In the genomic region with DNA sequence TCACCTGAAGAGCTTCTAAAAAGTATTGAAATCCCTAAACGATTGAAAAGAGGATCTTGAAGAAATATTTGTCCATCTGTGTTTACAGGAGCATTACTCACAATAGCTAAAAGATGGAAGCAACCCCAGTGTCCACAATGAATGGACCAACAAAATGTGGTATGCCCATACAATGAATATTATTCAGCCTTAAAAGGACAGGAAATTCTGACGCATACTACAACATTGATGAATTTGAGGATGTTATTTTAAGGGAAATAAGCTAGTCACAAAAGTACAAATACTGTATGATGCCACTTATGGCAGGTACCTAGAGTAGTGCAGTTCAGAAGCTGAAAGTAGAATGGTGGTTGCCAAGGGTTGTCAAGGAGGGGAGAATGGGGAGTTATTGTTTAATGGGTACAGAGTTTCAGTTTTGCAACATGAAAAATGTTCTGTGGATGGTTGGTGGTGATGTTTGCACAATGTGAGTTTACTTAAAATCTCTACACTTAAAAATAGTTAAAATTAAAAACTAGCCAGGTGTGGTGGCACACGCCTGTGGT, we compare ENCODE assay signal across 3 cellular contexts.
TF ChIP-seq lines count a peak whose summit lies in the region.

No MANE protein-coding gene starts in this region.

TF ChIP-seq in liver, 16 proteins besides CTCF, POLR2A, EP300 and RAD21:
- TF ChIP-seq, protein P1, sequence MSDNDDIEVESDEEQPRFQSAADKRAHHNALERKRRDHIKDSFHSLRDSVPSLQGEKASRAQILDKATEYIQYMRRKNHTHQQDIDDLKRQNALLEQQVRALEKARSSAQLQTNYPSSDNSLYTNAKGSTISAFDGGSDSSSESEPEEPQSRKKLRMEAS (IDR thresholded peaks at IDR 0.05), result no peak
- TF ChIP-seq FOXA2 (IDR thresholded peaks at IDR 0.05), result no peak
- no peak for TF ChIP-seq JUND (IDR thresholded peaks at IDR 0.05)
- no peak for TF ChIP-seq HNF4A (conservative IDR thresholded peaks at IDR 0.05)
- TF ChIP-seq FOXA1 (IDR thresholded peaks at IDR 0.05), result no peak
- TF ChIP-seq, protein P2, sequence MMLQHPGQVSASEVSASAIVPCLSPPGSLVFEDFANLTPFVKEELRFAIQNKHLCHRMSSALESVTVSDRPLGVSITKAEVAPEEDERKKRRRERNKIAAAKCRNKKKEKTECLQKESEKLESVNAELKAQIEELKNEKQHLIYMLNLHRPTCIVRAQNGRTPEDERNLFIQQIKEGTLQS (IDR thresholded peaks at IDR 0.05), result no peak
- TF ChIP-seq NR2F2 (IDR thresholded peaks at IDR 0.05), result no peak
- TF ChIP-seq EGR1 (IDR thresholded peaks at IDR 0.05; ENCODE audit: low read depth in 2 of 2), result no peak
- no peak for TF ChIP-seq RXRA (IDR thresholded peaks at IDR 0.05)
- TF ChIP-seq SP1 (IDR thresholded peaks at IDR 0.05), result no peak
- TF ChIP-seq HNF4G (IDR thresholded peaks at IDR 0.05), result no peak
- TF ChIP-seq TAF1 (conservative IDR thresholded peaks at IDR 0.05), result no peak
- TF ChIP-seq YY1 (IDR thresholded peaks at IDR 0.05), result no peak
- TF ChIP-seq ZBTB33 (IDR thresholded peaks at IDR 0.05), result no peak

TF ChIP-seq in HepG2, 621 proteins besides CTCF, POLR2A, EP300 and RAD21:
- TF ChIP-seq ZKSCAN1 (IDR thresholded peaks at IDR 0.05; ENCODE audit: low read length) (no peak), DDIT3 (CRISPR knock-in tag; IDR thresholded peaks at IDR 0.05) (no peak), ZNF446 (CRISPR knock-in tag; IDR thresholded peaks at IDR 0.05) (no peak), ZNF781 (CRISPR knock-in tag; IDR thresholded peaks at IDR 0.05; ENCODE audit: borderline replicate concordance, not compliant biosample characterization) (no peak), ZNF761 (CRISPR knock-in tag; conservative IDR thresholded peaks at IDR 0.05) (no peak), FOXM1 (CRISPR knock-in tag; IDR thresholded peaks at IDR 0.05) (no peak), ATF6 (CRISPR knock-in tag; conservative IDR thresholded peaks at IDR 0.05) (no peak), ZNF33A (CRISPR knock-in tag; IDR thresholded peaks at IDR 0.05; ENCODE audit: borderline replicate concordance) (no peak), TAF15 (IDR thresholded peaks at IDR 0.05; ENCODE audit: low read depth, low read length, poor library complexity, severe bottlenecking) (no peak), NONO (IDR thresholded peaks at IDR 0.05) (no peak), NONO (CRISPR knock-in tag; conservative IDR thresholded peaks at IDR 0.05) (no peak), NFE2L2 (IDR thresholded peaks at IDR 0.05; ENCODE audit: low read length) (no peak), JDP2 (CRISPR knock-in tag; IDR thresholded peaks at IDR 0.05; ENCODE audit: borderline replicate concordance) (no peak), WIZ (CRISPR knock-in tag; IDR thresholded peaks at IDR 0.05) (no peak)

TF ChIP-seq in endothelial cell of umbilical vein, 7 proteins besides CTCF, POLR2A, EP300 and RAD21:
- peak; percentile 57 for TF ChIP-seq JUN (IDR thresholded peaks at IDR 0.05; ENCODE audit: borderline replicate concordance, insufficient read depth, insufficient read length, low read depth)
- TF ChIP-seq, protein P1 (IDR thresholded peaks at IDR 0.05; ENCODE audit: insufficient read depth, insufficient read length), result no peak
- TF ChIP-seq MYC (IDR thresholded peaks at IDR 0.05; ENCODE audit: low read depth, low read length), result no peak
- peak; percentile 22 for TF ChIP-seq POLR2AphosphoS5 (IDR thresholded peaks at IDR 0.05; ENCODE audit: insufficient read depth, low read depth, low read length)
- TF ChIP-seq EZH2 (IDR thresholded peaks at IDR 0.05; ENCODE audit: borderline replicate concordance, low read depth, low read length, severe bottlenecking), result no peak
- TF ChIP-seq GATA2 (IDR thresholded peaks at IDR 0.05; ENCODE audit: insufficient read depth, insufficient read length, low read depth, low read length), result no peak
- peak; percentile 58 for TF ChIP-seq FOS (IDR thresholded peaks at IDR 0.05; ENCODE audit: borderline replicate concordance, insufficient read depth, low read length)
